ENCODE assay signal across 8 cellular contexts in the genomic region with DNA sequence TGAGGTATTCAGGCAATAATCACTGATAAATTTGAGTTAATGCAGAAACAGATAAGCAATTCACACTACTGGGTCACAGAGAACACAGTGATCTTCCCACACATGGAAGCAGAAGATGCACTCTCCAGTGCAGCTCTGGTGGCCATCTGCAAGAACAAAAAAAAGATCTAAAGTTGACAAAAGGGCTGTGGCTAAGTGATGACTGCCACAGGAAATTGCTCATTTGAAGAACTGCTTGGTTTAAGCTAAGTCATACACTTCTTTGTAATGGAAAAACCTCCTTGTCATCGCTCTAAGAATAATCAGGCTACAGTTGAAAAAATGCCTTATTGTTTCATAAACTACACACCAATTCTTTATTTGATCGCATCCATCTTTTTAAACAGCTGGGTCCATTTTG.
A peak's percentile ranks its signal among the peaks of the same experiment; 100 is the strongest.
DNase-seq lines count a peak whose midpoint lies in the region; ATAC-seq lines count a peak whose summit lies in the region.
"Had no signal": no experiment of that assay in that cellular context is flagged by ENCODE, and none has a peak within 500 bp of the region (broad histone marks: within the 10 kb centered on the region; RNA-seq: fewer than 3 reads in every experiment).

No MANE protein-coding gene starts in this region.

- no peak overlapping the region for H3K4me3 ChIP-seq in H7 (ENCODE audit: insufficient read depth, low read depth, low read length)
- H3K4me3 ChIP-seq: cardiac muscle cell had no signal

- H3K27me3 ChIP-seq in H7 (ENCODE audit: control insufficient read depth, insufficient read depth, low read length), result no peaks in the 10 kb centered on the region
- H3K27me3 ChIP-seq: cardiac muscle cell had no signal

- H3K36me3 ChIP-seq in H7 (replicated peaks; ENCODE audit: control insufficient read depth, insufficient read depth, low read length), result no peaks in the 10 kb centered on the region
- H3K36me3 ChIP-seq: cardiac muscle cell had no signal

- peak; percentile 86 for ATAC-seq in GM18511 (IDR thresholded peaks at IDR 0.05; ENCODE audit: unreplicated experiment)
- ATAC-seq in HG02763 (IDR thresholded peaks at IDR 0.05; ENCODE audit: unreplicated experiment), result peak; percentile 67
- ATAC-seq in GM19395 (IDR thresholded peaks at IDR 0.05; ENCODE audit: unreplicated experiment), result no peak

- DNase-seq in OCI-M2 (lab: John Stamatoyannopoulos, UW; ENCODE audit: unreplicated experiment) (peak; percentile 7), astrocyte of the hippocampus (ENCODE audit: low read depth, low spot score) (peak; percentile 53), pons (ENCODE audit: low spot score) (peak; percentile 32), H7 (no peak)
